Comparison of ENCODE assay signal across 9 cellular contexts in the genomic region with DNA sequence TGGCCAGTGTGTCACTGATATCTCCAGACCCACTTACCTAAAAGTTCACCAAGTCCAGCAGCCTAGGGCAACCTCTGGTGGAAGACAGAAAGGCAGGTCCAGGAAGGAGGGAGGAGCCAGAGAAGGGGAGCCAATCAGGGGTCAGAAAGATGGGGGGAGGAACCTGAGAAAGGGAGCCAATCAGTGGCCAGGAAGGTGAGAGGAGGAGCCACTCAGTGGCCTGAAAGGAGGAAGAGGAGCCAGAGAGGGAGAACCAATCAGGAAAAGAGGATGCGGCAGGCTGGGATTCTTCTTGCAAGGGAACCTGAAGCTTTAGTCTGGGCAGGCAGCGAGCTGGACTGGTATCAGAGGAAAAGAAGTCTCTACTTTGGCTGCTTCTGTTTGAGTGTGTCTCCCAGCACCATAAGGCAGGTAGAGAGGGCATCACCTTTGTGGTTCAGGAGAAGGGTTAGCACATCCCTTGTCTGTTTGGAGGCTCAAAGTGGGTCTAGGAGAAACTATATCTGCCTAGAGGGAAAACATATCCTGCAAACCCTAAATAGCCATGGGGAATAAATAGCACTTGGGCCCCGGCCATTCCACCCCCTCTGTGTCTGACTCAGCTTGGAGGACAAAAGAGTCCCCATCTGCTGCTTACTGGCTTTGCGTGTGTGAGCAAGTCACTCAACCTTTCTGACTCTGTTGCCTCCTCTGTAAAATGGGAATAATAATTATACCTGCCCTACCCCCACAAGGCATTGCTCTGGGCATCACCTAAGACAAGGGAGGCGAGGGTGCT. TPM values are rescaled to one million over a fixed set of nuclear protein-coding genes. Genes with fewer than 3 reads are reported as not detected.
DNase-seq lines count a peak whose midpoint lies in the region; ATAC-seq and TF ChIP-seq lines count a peak whose summit lies in the region.
"Had no signal": no experiment of that assay in that cellular context is flagged by ENCODE, and none has a peak within 500 bp of the region (broad histone marks: within the 10 kb centered on the region; RNA-seq: fewer than 3 reads in every experiment).

No MANE protein-coding gene starts in this region.

- peaks cover 17 to 51% of the 10 kb centered on the region in 2 donors for H3K27me3 Mint-ChIP-seq in natural killer cell (ENCODE audit: low read depth in 2 of 2)

- H3K27ac Mint-ChIP-seq in natural killer cell = no peak overlapping the region

- ATAC-seq in natural killer cell = peak in 2 of 3 donors; percentile 34 to 55
- ATAC-seq in HG03159 (IDR thresholded peaks at IDR 0.05; ENCODE audit: unreplicated experiment) = no peak

- 57 to 61% methylated on average over 5 of the region's 5 CpGs for WGBS in ectodermal cell, 2 experiments

- intact Hi-C loops in natural killer cell (cut with micrococcal nuclease) = no loop called here
- intact Hi-C loops in ascending aorta (cut with DNase I) = no loop called here

- H3K4me3 ChIP-seq in ectodermal cell (ENCODE audit: insufficient read depth, low read depth, low read length) (peak overlapping the region; percentile 5), ascending aorta (no peak overlapping the region)

- no peaks in the 10 kb centered on the region for H3K9me3 Mint-ChIP-seq in natural killer cell

- H3K4me1 ChIP-seq in ectodermal cell (ENCODE audit: control insufficient read depth, insufficient read depth, low read length) = peaks cover 4% of the 10 kb centered on the region
- H3K4me1 ChIP-seq in ascending aorta = no peaks in the 10 kb centered on the region

- no peak overlapping the region for H3K4me3 Mint-ChIP-seq in natural killer cell

- H3K36me3 Mint-ChIP-seq in natural killer cell = no peaks in the 10 kb centered on the region

- H3K27me3 ChIP-seq in ectodermal cell (ENCODE audit: control insufficient read depth, insufficient read depth, low read length, poor library complexity, severe bottlenecking) = peaks cover 51% of the 10 kb centered on the region
- no peaks in the 10 kb centered on the region for H3K27me3 ChIP-seq in ascending aorta

- H3K9me3 ChIP-seq in ectodermal cell (ENCODE audit: control insufficient read depth, low read length) = no peaks in the 10 kb centered on the region
- H3K9me3 ChIP-seq in ascending aorta = no peaks in the 10 kb centered on the region

- peak; percentile 56 for DNase-seq in DMS153 treated with DMSO at 0.1 percent for 48 hours (lab: John Stamatoyannopoulos, UW; ENCODE audit: unreplicated experiment)
- peak; percentile 73 for DNase-seq in HT1080 (ENCODE audit: low read depth)
- DNase-seq in RKO (ENCODE audit: low spot score) = peak; percentile 49
- no peak for DNase-seq in natural killer cell
- DNase-seq in effector CD4-positive, alpha-beta T cell = no peak
- no peak for DNase-seq in ascending aorta (ENCODE audit: low spot score in 2 of 2)

- peaks cover 0 to 6% of the 10 kb centered on the region in 2 donors for H3K4me1 Mint-ChIP-seq in natural killer cell

- H3K36me3 ChIP-seq in ectodermal cell (ENCODE audit: control insufficient read depth, insufficient read depth, low read length) = no peaks in the 10 kb centered on the region
- H3K36me3 ChIP-seq in ascending aorta = no peaks in the 10 kb centered on the region

- TF ChIP-seq CTCF in natural killer cell (IDR thresholded peaks at IDR 0.05) (no peak), ascending aorta (IDR thresholded peaks at IDR 0.05) (no peak)

- H3K27ac ChIP-seq in ectodermal cell (ENCODE audit: insufficient read depth, low read depth, low read length, poor library complexity, severe bottlenecking) (no peak overlapping the region), ascending aorta (no peak overlapping the region)

RNA-seq across cellular contexts. Expression of gene CRHR1, which starts 43.4 kb away (rescaled TPM):
- not detected in 2 replicates for total RNA-seq in HT1080 (2014; rRNA removed; shearing (Covaris generic))
- polyA plus RNA-seq in HT1080 (2015; cell fraction: cytosol; rRNA removed) = not detected in 2 replicates
- polyA plus RNA-seq in HT1080 (2015; cell fraction: nucleus; rRNA removed) = not detected in 2 replicates
- 1.5 TPM for polyA plus RNA-seq in ectodermal cell (2013, experiment 1 of 4)
- 1.2 TPM for polyA plus RNA-seq in ectodermal cell (2013, experiment 2 of 4)
- 0.85 TPM for polyA plus RNA-seq in ectodermal cell (2013, experiment 3 of 4)
- polyA plus RNA-seq in ectodermal cell (2013, experiment 4 of 4) = 1.3 TPM
- total RNA-seq in natural killer cell (not detected), ascending aorta (not detected)
- total RNA-seq: epithelial cell of proximal tubule had no signal

Comparison
In these comparisons a context has a peak if more than half of its experiments do, and no peak if none do; other contexts are left out.
1. DNase-seq: peak in DMS153 treated with DMSO at 0.1 percent for 48 hours (single experiment), HT1080 (single experiment) and RKO (single experiment); none in natural killer cell (single experiment), effector CD4-positive, alpha-beta T cell (single experiment) and ascending aorta (0 of 2).